9 cellular contexts compared by ENCODE assay signal in genomic region chr3:52606373-52607085, GRCh38.
DNase-seq lines count a peak whose midpoint lies in the region; ATAC-seq and TF ChIP-seq lines count a peak whose summit lies in the region.
"Had no signal": no experiment of that assay in that cellular context is flagged by ENCODE, and none has a peak within 500 bp of the region (broad histone marks: within the 10 kb centered on the region; RNA-seq: fewer than 3 reads in every experiment).

No MANE protein-coding gene starts in this region.

- H2AFZ ChIP-seq in parathyroid adenoma, result no peak overlapping the region

- no peaks in the 10 kb centered on the region for H3K79me2 ChIP-seq in parathyroid adenoma

- DNase-seq in G401 (ENCODE audit: low spot score) (peak; percentile 94), NCI-H345 treated with DMSO at 0.1 percent for 48 hours (lab: John Stamatoyannopoulos, UW; ENCODE audit: unreplicated experiment) (peak; percentile 16)
- no peak for DNase-seq in activated CD4-positive, alpha-beta T cell treated with anti-CD3 and anti-CD28 coated beads for 36 hours
- no peak for DNase-seq in effector CD8-positive, alpha-beta T cell (lab: John Stamatoyannopoulos, UW)
- no peak for DNase-seq in activated T-helper 1 cell treated with anti-CD3 and anti-CD28 coated beads, Interleukin-12 subunit alpha, Interleukin-12 subunit beta, Interleukin-2, Interleukin-4 antibody, amounts not matched to agents 30 ng/mL and 10 ng/mL and 1 ng/mL, durations not matched to agents 14 hours and 24 hours and 36 hours (ENCODE audit: low spot score)

- peaks cover 26% of the 10 kb centered on the region for H3K4me1 ChIP-seq in parathyroid adenoma

- H3K4me3 ChIP-seq in parathyroid adenoma (ENCODE audit: low read depth, low read length), result peak overlapping the region; percentile 20

- no peaks in the 10 kb centered on the region for H3K36me3 ChIP-seq in parathyroid adenoma (ENCODE audit: control insufficient read depth, insufficient read depth, low read length)

- in situ Hi-C loops in G401 (cut with HindIII; ENCODE audit: low sequenced_read_pairs), result no loop called here

- no peaks in the 10 kb centered on the region for H3K27me3 Mint-ChIP-seq in activated CD4-positive, alpha-beta T cell treated with anti-CD3 and anti-CD28 coated beads for 36 hours
- H3K27me3 Mint-ChIP-seq in activated T-helper 1 cell treated with anti-CD3 and anti-CD28 coated beads, Interleukin-12 subunit alpha, Interleukin-12 subunit beta, Interleukin-2, Interleukin-4 antibody, amounts not matched to agents 30 ng/mL and 10 ng/mL and 1 ng/mL, durations not matched to agents 14 hours and 24 hours and 36 hours (ENCODE audit: insufficient read depth), result no peaks in the 10 kb centered on the region
- H3K27me3 Mint-ChIP-seq: type B pancreatic cell had no signal

- H3K4me3 Mint-ChIP-seq in activated CD4-positive, alpha-beta T cell treated with anti-CD3 and anti-CD28 coated beads for 36 hours, result no peak overlapping the region
- no peak overlapping the region for H3K4me3 Mint-ChIP-seq in activated T-helper 1 cell treated with anti-CD3 and anti-CD28 coated beads, Interleukin-12 subunit alpha, Interleukin-12 subunit beta, Interleukin-2, Interleukin-4 antibody, amounts not matched to agents 30 ng/mL and 10 ng/mL and 1 ng/mL, durations not matched to agents 14 hours and 24 hours and 36 hours
- H3K4me3 Mint-ChIP-seq: type B pancreatic cell had no signal

- CTCF ChIA-PET in activated CD4-positive, alpha-beta T cell treated with anti-CD3 and anti-CD28 coated beads for 36 hours (lab: Charles Lee), result interaction anchor here (0.7 to 1.5 kb wide), 2 partner anchors 20 to 74 kb away, joined by 4 to 5 read pairs; no protein-coding TSS in a partner anchor

- TF ChIP-seq CTCF in parathyroid adenoma (IDR thresholded peaks at IDR 0.05), result no peak

- H3K27me3 ChIP-seq in parathyroid adenoma (ENCODE audit: control insufficient read depth, insufficient read depth, low read length), result no peaks in the 10 kb centered on the region

- H3K4me1 Mint-ChIP-seq in activated CD4-positive, alpha-beta T cell treated with anti-CD3 and anti-CD28 coated beads for 36 hours, result no peaks in the 10 kb centered on the region
- H3K4me1 Mint-ChIP-seq in activated T-helper 1 cell treated with anti-CD3 and anti-CD28 coated beads, Interleukin-12 subunit alpha, Interleukin-12 subunit beta, Interleukin-2, Interleukin-4 antibody, amounts not matched to agents 30 ng/mL and 10 ng/mL and 1 ng/mL, durations not matched to agents 14 hours and 24 hours and 36 hours (ENCODE audit: low read depth), result peaks cover 7% of the 10 kb centered on the region

- peak overlapping the region; percentile 67 for H3K27ac ChIP-seq in parathyroid adenoma

- H3K36me3 Mint-ChIP-seq in activated CD4-positive, alpha-beta T cell treated with anti-CD3 and anti-CD28 coated beads for 36 hours (ENCODE audit: low read depth), result peaks cover 60% of the 10 kb centered on the region
- peaks cover 63% of the 10 kb centered on the region for H3K36me3 Mint-ChIP-seq in activated T-helper 1 cell treated with anti-CD3 and anti-CD28 coated beads, Interleukin-12 subunit alpha, Interleukin-12 subunit beta, Interleukin-2, Interleukin-4 antibody, amounts not matched to agents 30 ng/mL and 10 ng/mL and 1 ng/mL, durations not matched to agents 14 hours and 24 hours and 36 hours (ENCODE audit: low read depth)

- H3K27ac Mint-ChIP-seq in activated CD4-positive, alpha-beta T cell treated with anti-CD3 and anti-CD28 coated beads for 36 hours, result no peak overlapping the region
- no peak overlapping the region for H3K27ac Mint-ChIP-seq in activated T-helper 1 cell treated with anti-CD3 and anti-CD28 coated beads, Interleukin-12 subunit alpha, Interleukin-12 subunit beta, Interleukin-2, Interleukin-4 antibody, amounts not matched to agents 30 ng/mL and 10 ng/mL and 1 ng/mL, durations not matched to agents 14 hours and 24 hours and 36 hours
- H3K27ac Mint-ChIP-seq: type B pancreatic cell had no signal

- H3K9ac ChIP-seq in parathyroid adenoma, result no peak overlapping the region

- intact Hi-C loops in activated CD4-positive, alpha-beta T cell treated with anti-CD3 and anti-CD28 coated beads for 36 hours (cut with DNase I, micrococcal nuclease), result no loop called here
- intact Hi-C loops in activated T-helper 1 cell treated with anti-CD3 and anti-CD28 coated beads, Interleukin-12 subunit alpha, Interleukin-12 subunit beta, Interleukin-2, Interleukin-4 antibody, amounts not matched to agents 30 ng/mL and 10 ng/mL and 1 ng/mL, durations not matched to agents 14 hours and 24 hours and 36 hours (cut with micrococcal nuclease), result no loop called here

- peak overlapping the region; percentile 48 for H3K4me2 ChIP-seq in parathyroid adenoma (ENCODE audit: low read length)

- peaks cover 3% of the 10 kb centered on the region for H3K9me3 Mint-ChIP-seq in activated CD4-positive, alpha-beta T cell treated with anti-CD3 and anti-CD28 coated beads for 36 hours (ENCODE audit: low read depth)
- H3K9me3 Mint-ChIP-seq in activated T-helper 1 cell treated with anti-CD3 and anti-CD28 coated beads, Interleukin-12 subunit alpha, Interleukin-12 subunit beta, Interleukin-2, Interleukin-4 antibody, amounts not matched to agents 30 ng/mL and 10 ng/mL and 1 ng/mL, durations not matched to agents 14 hours and 24 hours and 36 hours, result peaks cover 15% of the 10 kb centered on the region
- H3K9me3 Mint-ChIP-seq: type B pancreatic cell had no signal

- H3K9me3 ChIP-seq in parathyroid adenoma (ENCODE audit: control insufficient read depth, low read length), result no peaks in the 10 kb centered on the region

- POLR2A ChIA-PET in activated CD4-positive, alpha-beta T cell treated with anti-CD3 and anti-CD28 coated beads for 36 hours (lab: Charles Lee), result no interaction called here

- ATAC-seq in esophagus mucosa (peak; percentile 85), GM21723 (IDR thresholded peaks at IDR 0.05; ENCODE audit: unreplicated experiment) (no peak)
- no peak for ATAC-seq in activated CD4-positive, alpha-beta T cell treated with anti-CD3 and anti-CD28 coated beads for 36 hours

Comparison
In these comparisons a context has a peak if more than half of its experiments do, and no peak if none do; other contexts are left out.
1. DNase-seq: peak in G401 (single experiment) and NCI-H345 treated with DMSO at 0.1 percent for 48 hours (single experiment); none in activated CD4-positive, alpha-beta T cell treated with anti-CD3 and anti-CD28 coated beads for 36 hours (single experiment), effector CD8-positive, alpha-beta T cell (single experiment) and activated T-helper 1 cell treated with anti-CD3 and anti-CD28 coated beads, Interleukin-12 subunit alpha, Interleukin-12 subunit beta, Interleukin-2, Interleukin-4 antibody, amounts not matched to agents 30 ng/mL and 10 ng/mL and 1 ng/mL, durations not matched to agents 14 hours and 24 hours and 36 hours (single experiment).